ENCODE assay signal across 14 cellular contexts in genomic region chr17:20074001-20074400, GRCh38.
DNase-seq lines count a peak whose midpoint lies in the region; ATAC-seq and TF ChIP-seq lines count a peak whose summit lies in the region.
"Had no signal": no experiment of that assay in that cellular context is flagged by ENCODE, and none has a peak within 500 bp of the region (broad histone marks: within the 10 kb centered on the region; RNA-seq: fewer than 3 reads in every experiment).

No MANE protein-coding gene starts in this region.

- peaks cover 48% of the 10 kb centered on the region for H3K4me1 ChIP-seq in BLaER1
- H3K4me1 ChIP-seq in Loucy (ENCODE audit: insufficient read depth, low read length, poor library complexity, severe bottlenecking) = peaks cover 52% of the 10 kb centered on the region
- H3K4me1 ChIP-seq: SJSA1 had no signal

- H3K27me3 ChIP-seq in BLaER1 = no peaks in the 10 kb centered on the region
- H3K27me3 ChIP-seq in Loucy (ENCODE audit: insufficient read depth, low read length, poor library complexity, severe bottlenecking) = no peaks in the 10 kb centered on the region
- H3K27me3 ChIP-seq: hepatocyte had no signal

- H3K9me3 ChIP-seq in BLaER1 (no peaks in the 10 kb centered on the region), Loucy (ENCODE audit: insufficient read depth, low read depth, low read length) (no peaks in the 10 kb centered on the region)
- H3K9me3 ChIP-seq: SJSA1 had no signal

- TF ChIP-seq CTCF in Loucy (conservative IDR thresholded peaks at IDR 0.05; ENCODE audit: low read length) = no peak
- no peak for TF ChIP-seq CTCF in omental fat pad (IDR thresholded peaks at IDR 0.05)

- H4K20me1 ChIP-seq in BLaER1 (no peaks in the 10 kb centered on the region), Loucy (ENCODE audit: insufficient read depth, low read length, poor library complexity, severe bottlenecking) (no peaks in the 10 kb centered on the region)

- H3K27ac ChIP-seq in BLaER1 (peak overlapping the region; percentile 77), cingulate gyrus (ENCODE audit: low read depth, low read length) (peak overlapping the region; percentile 84)
- H3K27ac ChIP-seq: hepatocyte, SJSA1 had no signal

- no peak for DNase-seq in omental fat pad (ENCODE audit: low spot score)
- no peak for DNase-seq in cerebellar cortex (ENCODE audit: low spot score)
- DNase-seq in OCI-M2 (lab: John Stamatoyannopoulos, UW; ENCODE audit: unreplicated experiment) = no peak
- DNase-seq: COR-L47, dermis blood vessel endothelial cell, H7, NCI-H2029 treated with DMSO at 0.1 percent for 48 hours had no signal

- peaks cover 57% of the 10 kb centered on the region for H3K79me2 ChIP-seq in Loucy (ENCODE audit: insufficient read depth, low read length)
- H3K79me2 ChIP-seq: hepatocyte had no signal

- peak overlapping the region; percentile 58 for H2AFZ ChIP-seq in Loucy (ENCODE audit: low read length)
- H2AFZ ChIP-seq: hepatocyte had no signal

- ATAC-seq in omental fat pad (ENCODE audit: low FRiP score) = peak; percentile 55
- ATAC-seq in HG03175 (IDR thresholded peaks at IDR 0.05; ENCODE audit: unreplicated experiment) = no peak
- no peak for ATAC-seq in HG03469 (IDR thresholded peaks at IDR 0.05; ENCODE audit: unreplicated experiment)

- H3K4me3 ChIP-seq in BLaER1 (peak overlapping the region; percentile 62), Loucy (ENCODE audit: low read length, poor library complexity, severe bottlenecking) (peak overlapping the region; percentile 78)
- H3K4me3 ChIP-seq: hepatocyte, SJSA1 had no signal

- peak overlapping the region; percentile 75 for H3K9ac ChIP-seq in BLaER1
- peak overlapping the region; percentile 79 for H3K9ac ChIP-seq in Loucy (ENCODE audit: low read depth, low read length, poor library complexity, severe bottlenecking)

- H3F3A ChIP-seq in Loucy (ENCODE audit: low read depth) = peaks cover 6% of the 10 kb centered on the region; the same call in 1 of the 2 replicates

- peak overlapping the region; percentile 87 for H3K4me2 ChIP-seq in BLaER1
- peak overlapping the region; percentile 93 for H3K4me2 ChIP-seq in Loucy (ENCODE audit: low read depth, low read length, poor library complexity, severe bottlenecking)
- H3K4me2 ChIP-seq: hepatocyte had no signal

- no peaks in the 10 kb centered on the region for H3K9me2 ChIP-seq in Loucy (replicated peaks; ENCODE audit: low read depth, low read length)

- H3K36me3 ChIP-seq in BLaER1 (no peaks in the 10 kb centered on the region), Loucy (ENCODE audit: insufficient read depth, low read length) (no peaks in the 10 kb centered on the region)
- H3K36me3 ChIP-seq: SJSA1 had no signal
